In the genomic region with DNA sequence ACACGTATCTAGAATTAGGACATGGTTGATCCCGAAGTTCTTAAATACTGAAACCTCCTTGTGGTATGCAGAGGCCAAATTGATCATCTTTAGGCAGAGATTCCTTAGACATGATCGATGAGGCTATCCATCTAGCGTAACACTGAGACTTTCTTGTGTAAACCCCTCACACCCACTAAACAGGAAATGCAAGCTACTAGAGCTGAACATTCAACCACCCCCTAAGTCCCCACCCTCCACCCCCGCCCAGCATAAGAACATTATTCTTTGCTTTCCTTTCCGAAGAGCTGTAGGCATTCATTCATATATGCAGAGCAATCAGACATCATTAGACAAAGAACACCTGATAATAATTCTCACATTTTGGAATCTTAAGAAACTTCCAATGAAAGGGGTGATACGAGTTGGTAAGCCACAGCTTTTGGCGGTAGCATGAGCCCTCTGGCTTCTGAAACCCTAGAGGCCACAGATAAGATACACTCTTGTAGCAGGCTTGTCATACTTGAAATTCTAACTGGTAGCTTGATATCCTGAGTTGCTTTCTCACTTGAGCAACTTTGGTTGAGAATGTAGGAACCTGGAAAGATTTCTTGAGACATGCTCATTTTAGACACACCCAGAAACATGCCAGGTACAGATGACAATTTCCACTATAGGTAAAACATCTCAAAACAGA, we compare ENCODE assay signal across 1 cellular context.
TF ChIP-seq lines count a peak whose summit lies in the region.

No MANE protein-coding gene starts in this region.

TF ChIP-seq in H1, 55 proteins besides CTCF, POLR2A, EP300 and RAD21 (continued from another document):
- TF ChIP-seq, protein P1, sequence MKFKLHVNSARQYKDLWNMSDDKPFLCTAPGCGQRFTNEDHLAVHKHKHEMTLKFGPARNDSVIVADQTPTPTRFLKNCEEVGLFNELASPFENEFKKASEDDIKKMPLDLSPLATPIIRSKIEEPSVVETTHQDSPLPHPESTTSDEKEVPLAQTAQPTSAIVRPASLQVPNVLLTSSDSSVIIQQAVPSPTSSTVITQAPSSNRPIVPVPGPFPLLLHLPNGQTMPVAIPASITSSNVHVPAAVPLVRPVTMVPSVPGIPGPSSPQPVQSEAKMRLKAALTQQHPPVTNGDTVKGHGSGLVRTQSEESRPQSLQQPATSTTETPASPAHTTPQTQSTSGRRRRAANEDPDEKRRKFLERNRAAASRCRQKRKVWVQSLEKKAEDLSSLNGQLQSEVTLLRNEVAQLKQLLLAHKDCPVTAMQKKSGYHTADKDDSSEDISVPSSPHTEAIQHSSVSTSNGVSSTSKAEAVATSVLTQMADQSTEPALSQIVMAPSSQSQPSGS (IDR thresholded peaks at IDR 0.05; ENCODE audit: low read length): no peak
- TF ChIP-seq BCL11A (IDR thresholded peaks at IDR 0.05; ENCODE audit: low read depth in 2 of 2, low read length in 2 of 2) (no peak), PHF8 (conservative IDR thresholded peaks at IDR 0.05; ENCODE audit: low read depth, low read length) (no peak), SP1 (IDR thresholded peaks at IDR 0.05; ENCODE audit: low read depth, low read length) (no peak), FOSL1 (IDR thresholded peaks at IDR 0.05; ENCODE audit: insufficient read depth, low read depth, low read length) (no peak), RNF2 (IDR thresholded peaks at IDR 0.05; ENCODE audit: borderline replicate concordance, low read depth, low read length, missing control alignments, poor library complexity, severe bottlenecking) (no peak), RFX5 (IDR thresholded peaks at IDR 0.05; ENCODE audit: borderline replicate concordance, low read depth, low read length) (no peak), SRF (IDR thresholded peaks at IDR 0.05; ENCODE audit: low read depth, low read length) (no peak), CHD1 (IDR thresholded peaks at IDR 0.05; ENCODE audit: low read depth, low read length) (no peak)
- TF ChIP-seq, protein P2, sequence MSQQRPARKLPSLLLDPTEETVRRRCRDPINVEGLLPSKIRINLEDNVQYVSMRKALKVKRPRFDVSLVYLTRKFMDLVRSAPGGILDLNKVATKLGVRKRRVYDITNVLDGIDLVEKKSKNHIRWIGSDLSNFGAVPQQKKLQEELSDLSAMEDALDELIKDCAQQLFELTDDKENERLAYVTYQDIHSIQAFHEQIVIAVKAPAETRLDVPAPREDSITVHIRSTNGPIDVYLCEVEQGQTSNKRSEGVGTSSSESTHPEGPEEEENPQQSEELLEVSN (IDR thresholded peaks at IDR 0.05): no peak
- TF ChIP-seq, protein P3, sequence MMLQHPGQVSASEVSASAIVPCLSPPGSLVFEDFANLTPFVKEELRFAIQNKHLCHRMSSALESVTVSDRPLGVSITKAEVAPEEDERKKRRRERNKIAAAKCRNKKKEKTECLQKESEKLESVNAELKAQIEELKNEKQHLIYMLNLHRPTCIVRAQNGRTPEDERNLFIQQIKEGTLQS (IDR thresholded peaks at IDR 0.05; ENCODE audit: insufficient read depth, low read depth, low read length): no peak
TF ChIP-seq in H1: peak in this region for 0.
